Comparison of ENCODE assay signal across 16 cellular contexts in genomic region chr7:50213622-50214017, GRCh38.
DNase-seq lines count a peak whose midpoint lies in the region; ATAC-seq and TF ChIP-seq lines count a peak whose summit lies in the region.
"Had no signal": no experiment of that assay in that cellular context is flagged by ENCODE, and none has a peak within 500 bp of the region (broad histone marks: within the 10 kb centered on the region; RNA-seq: fewer than 3 reads in every experiment).

No MANE protein-coding gene starts in this region.

- CTCF ChIA-PET in activated CD4-positive, alpha-beta T cell treated with anti-CD3 and anti-CD28 coated beads, Interleukin-2, amount 10 ng/mL, durations not matched to agents 7 days and 5 days (lab: Charles Lee) = interaction anchor here (0.6 to 14.5 kb wide), 7 partner anchors 7 to 204 kb away, joined by 3 to 200 read pairs (median 8); partner anchors contain the start of gene IKZF1

- H3K9me3 Mint-ChIP-seq in activated CD4-positive, alpha-beta T cell treated with anti-CD3 and anti-CD28 coated beads, Interleukin-2, amount 10 ng/mL, durations not matched to agents 7 days and 5 days = peaks cover 4% of the 10 kb centered on the region
- H3K9me3 Mint-ChIP-seq in activated naive CD8-positive, alpha-beta T cell (ENCODE audit: low read depth) = no peaks in the 10 kb centered on the region

- TF ChIP-seq CTCF in body of pancreas (IDR thresholded peaks at IDR 0.05) = no peak

- no peak overlapping the region for H3K23ac ChIP-seq in trophoblast cell (ENCODE audit: low read length)

- DNase-seq in activated CD4-positive, alpha-beta T cell treated with anti-CD3 and anti-CD28 coated beads, Interleukin-2, amount 10 ng/mL, durations not matched to agents 7 days and 5 days = no peak
- no peak for DNase-seq in activated CD4-positive, alpha-beta T cell treated with anti-CD3 and anti-CD28 coated beads for 4 hours
- DNase-seq in trophoblast cell = no peak
- no peak for DNase-seq in body of pancreas
- DNase-seq: activated CD4-positive, alpha-beta T cell treated with anti-CD3 and anti-CD28 coated beads for 1 hour; cortex of kidney; erythroblast; H7; NCI-H1694 treated with DMSO at 0.1 percent for 48 hours; NCI-H446; psoas muscle; Right ventricle myocardium superior had no signal

- H3K4me3 ChIP-seq in trophoblast cell (ENCODE audit: low read depth, low read length) (peak overlapping the region; percentile 48), body of pancreas (no peak overlapping the region)
- H3K4me3 ChIP-seq: psoas muscle had no signal

- no peaks in the 10 kb centered on the region for H3K36me3 ChIP-seq in trophoblast cell (ENCODE audit: control insufficient read depth in 1 of 2, insufficient read depth in 2 of 2, low read length in 2 of 2)
- H3K36me3 ChIP-seq in body of pancreas (replicated peaks in 1 of 2; ENCODE audit: insufficient read depth in 1 of 2, low read depth in 2 of 2) = no peaks in the 10 kb centered on the region

- H2BK5ac ChIP-seq in trophoblast cell (ENCODE audit: low read depth, low read length, poor library complexity) = no peak overlapping the region

- intact Hi-C loops in body of pancreas (cut with DNase I) = no loop called here

- H3K4me2 ChIP-seq in trophoblast cell (ENCODE audit: low read length) = no peak overlapping the region

- H3K14ac ChIP-seq in trophoblast cell (ENCODE audit: low read length) = no peak overlapping the region

- no peak overlapping the region for H3K4ac ChIP-seq in trophoblast cell (ENCODE audit: low read depth, low read length)

- peaks cover 0 to 2% of the 10 kb centered on the region in 2 experiments for H3K4me1 ChIP-seq in trophoblast cell (ENCODE audit: control insufficient read depth in 1 of 2, insufficient read depth in 2 of 2, low read length in 2 of 2)
- H3K4me1 ChIP-seq in body of pancreas = no peaks in the 10 kb centered on the region
- H3K4me1 ChIP-seq: psoas muscle had no signal

- POLR2A ChIA-PET in activated CD4-positive, alpha-beta T cell treated with anti-CD3 and anti-CD28 coated beads, Interleukin-2, amount 10 ng/mL, durations not matched to agents 7 days and 5 days (lab: Charles Lee) = no interaction called here

- peaks cover 11% of the 10 kb centered on the region for H3K36me3 Mint-ChIP-seq in activated CD4-positive, alpha-beta T cell treated with anti-CD3 and anti-CD28 coated beads, Interleukin-2, amount 10 ng/mL, durations not matched to agents 7 days and 5 days (ENCODE audit: low read depth)
- no peaks in the 10 kb centered on the region for H3K36me3 Mint-ChIP-seq in activated naive CD8-positive, alpha-beta T cell

- no peak overlapping the region for H2AK5ac ChIP-seq in trophoblast cell (ENCODE audit: low read length)

- H3K79me1 ChIP-seq in trophoblast cell (ENCODE audit: low read length) = no peaks in the 10 kb centered on the region

- H3K27me3 ChIP-seq in trophoblast cell (ENCODE audit: insufficient read depth, low read length) = no peaks in the 10 kb centered on the region
- H3K27me3 ChIP-seq in body of pancreas = no peaks in the 10 kb centered on the region

- H2AFZ ChIP-seq in trophoblast cell (ENCODE audit: insufficient read depth, low read length, poor library complexity) = no peak overlapping the region

- ATAC-seq in HG03135 (IDR thresholded peaks at IDR 0.05; ENCODE audit: unreplicated experiment) (peak; percentile 13), GM18861 (IDR thresholded peaks at IDR 0.05; ENCODE audit: unreplicated experiment) (no peak), body of pancreas (no peak), GM21786 (IDR thresholded peaks at IDR 0.05; ENCODE audit: unreplicated experiment) (no peak)
- ATAC-seq: psoas muscle had no signal

- H4K8ac ChIP-seq in trophoblast cell (ENCODE audit: low read depth, low read length) = no peak overlapping the region

- H3K27ac Mint-ChIP-seq in activated CD4-positive, alpha-beta T cell treated with anti-CD3 and anti-CD28 coated beads, Interleukin-2, amount 10 ng/mL, durations not matched to agents 7 days and 5 days = peak overlapping the region; percentile 93
- H3K27ac Mint-ChIP-seq in activated naive CD8-positive, alpha-beta T cell = peak overlapping the region; percentile 97

- H3K4me3 Mint-ChIP-seq in activated CD4-positive, alpha-beta T cell treated with anti-CD3 and anti-CD28 coated beads, Interleukin-2, amount 10 ng/mL, durations not matched to agents 7 days and 5 days = peak overlapping the region; percentile 49
- peak overlapping the region; percentile 0 for H3K4me3 Mint-ChIP-seq in activated naive CD8-positive, alpha-beta T cell

- no peak overlapping the region for H2BK120ac ChIP-seq in trophoblast cell (ENCODE audit: insufficient read depth, low read length, poor library complexity)

- H3K27me3 Mint-ChIP-seq in activated CD4-positive, alpha-beta T cell treated with anti-CD3 and anti-CD28 coated beads, Interleukin-2, amount 10 ng/mL, durations not matched to agents 7 days and 5 days = no peaks in the 10 kb centered on the region
- H3K27me3 Mint-ChIP-seq in activated naive CD8-positive, alpha-beta T cell = no peaks in the 10 kb centered on the region

- H3K18ac ChIP-seq in trophoblast cell (ENCODE audit: low read length) = no peak overlapping the region

- TF ChIP-seq POLR2A in body of pancreas (IDR thresholded peaks at IDR 0.05) = no peak

- WGBS in trophoblast cell (ENCODE audit: extremely low coverage, insufficient coverage, insufficient read length) = no CpG with 5 or more reads among the region's 4 CpGs
- 56 to 58% methylated on average over 4 of the region's 4 CpGs for WGBS in body of pancreas, 2 donors

- no peak overlapping the region for H4K91ac ChIP-seq in trophoblast cell (ENCODE audit: low read depth, low read length)

- H3K27ac ChIP-seq in trophoblast cell (ENCODE audit: low read depth, low read length) (no peak overlapping the region), body of pancreas (no peak overlapping the region)
- H3K27ac ChIP-seq: psoas muscle had no signal

- no peaks in the 10 kb centered on the region for H3K79me2 ChIP-seq in trophoblast cell (ENCODE audit: control insufficient read depth, insufficient read depth, low read length, poor library complexity)

- H3K9me3 ChIP-seq in trophoblast cell (ENCODE audit: insufficient read depth, low read depth, low read length) = peaks cover 2% of the 10 kb centered on the region
- H3K9me3 ChIP-seq in body of pancreas = no peaks in the 10 kb centered on the region
- H3K9me3 ChIP-seq: psoas muscle had no signal

- H4K12ac ChIP-seq in trophoblast cell (ENCODE audit: low read depth, low read length) = no peak overlapping the region

- H2BK12ac ChIP-seq in trophoblast cell (ENCODE audit: low read length) = no peak overlapping the region

- H3K9ac ChIP-seq in trophoblast cell (ENCODE audit: low read length) = no peak overlapping the region

- H3K4me1 Mint-ChIP-seq in activated CD4-positive, alpha-beta T cell treated with anti-CD3 and anti-CD28 coated beads, Interleukin-2, amount 10 ng/mL, durations not matched to agents 7 days and 5 days = peaks cover 98% of the 10 kb centered on the region
- peaks cover 94% of the 10 kb centered on the region for H3K4me1 Mint-ChIP-seq in activated naive CD8-positive, alpha-beta T cell (ENCODE audit: low read depth)
